ENCODE assay signal across 30 cellular contexts in genomic region chr12:68280240-68280639, GRCh38. TPM values are rescaled to one million over a fixed set of nuclear protein-coding genes. Genes with fewer than 3 reads are reported as not detected.
"Had no signal": no experiment of that assay in that cellular context is flagged by ENCODE, and none has a peak within 500 bp of the region (broad histone marks: within the 10 kb centered on the region; RNA-seq: fewer than 3 reads in every experiment).

No MANE protein-coding gene starts in this region.

- H3K27ac Mint-ChIP-seq: activated CD8-positive, alpha-beta memory T cell treated with anti-CD3 and anti-CD28 coated beads, Interleukin-2, amount 10 ng/mL, durations not matched to agents 7 days and 5 days; activated naive CD4-positive, alpha-beta T cell treated with anti-CD3 and anti-CD28 coated beads for 36 hours; activated naive CD8-positive, alpha-beta T cell; T-helper 17 cell had no signal

- H3K36me3 Mint-ChIP-seq: activated naive CD8-positive, alpha-beta T cell had no signal

- H3K4me3 Mint-ChIP-seq: activated CD8-positive, alpha-beta memory T cell treated with anti-CD3 and anti-CD28 coated beads, Interleukin-2, amount 10 ng/mL, durations not matched to agents 7 days and 5 days; activated naive CD4-positive, alpha-beta T cell treated with anti-CD3 and anti-CD28 coated beads for 36 hours; activated naive CD8-positive, alpha-beta T cell; activated T-cell treated with anti-CD3 and anti-CD28 coated beads, Interleukin-2, amount 50 U/mL, for 24 hours; T-helper 17 cell had no signal

- H3K36me3 ChIP-seq: adrenal gland, breast epithelium, colonic mucosa, SJSA1 had no signal

- H3K4me1 ChIP-seq: breast epithelium, colonic mucosa, SJSA1 had no signal

- H3K27me3 ChIP-seq: adrenal gland, breast epithelium, colonic mucosa, SJSA1 had no signal

- H3K27me3 Mint-ChIP-seq: T-helper 17 cell had no signal

- DNase-seq: activated CD4-positive, alpha-beta T cell treated with anti-CD3 and anti-CD28 coated beads for 4 hours; activated CD4-positive, alpha-beta T cell treated with anti-CD3 and anti-CD28 coated beads, Interleukin-2, amount 50 U/mL, for 4 hours; activated CD8-positive, alpha-beta memory T cell treated with anti-CD3 and anti-CD28 coated beads, Interleukin-2, amount 10 ng/mL, durations not matched to agents 7 days and 5 days; activated gamma-delta T cell; activated naive CD4-positive, alpha-beta T cell treated with anti-CD3 and anti-CD28 coated beads for 36 hours; activated T-cell treated with anti-CD3 and anti-CD28 coated beads, Interleukin-2, amount 50 U/mL, for 24 hours; adrenal gland; aorta; caudate nucleus; colonic mucosa; Kasumi-1; NCI-H1105 treated with DMSO at 0.1 percent for 48 hours; NCI-H146; NCI-H187 treated with DMSO at 0.1 percent for 48 hours; NCI-H2081 treated with DMSO at 0.1 percent for 48 hours; NCI-H226; NCI-H526; NCI-H774; NK-92 treated with Interleukin-12 subunit alpha and Interleukin-12 subunit beta, amount 100 ng/mL, for 24 hours; PC-3; SHP77; SW 1271; T-helper 17 cell; T-helper 9 cell had no signal

- ATAC-seq: activated CD8-positive, alpha-beta memory T cell treated with anti-CD3 and anti-CD28 coated beads, Interleukin-2, amount 10 ng/mL, durations not matched to agents 7 days and 5 days; PC-3; T-helper 17 cell had no signal

- H3K4me3 ChIP-seq: adrenal gland, breast epithelium, colonic mucosa, SJSA1 had no signal

- H3K9me3 Mint-ChIP-seq: activated naive CD4-positive, alpha-beta T cell treated with anti-CD3 and anti-CD28 coated beads for 36 hours; activated T-cell treated with anti-CD3 and anti-CD28 coated beads, Interleukin-2, amount 50 U/mL, for 24 hours had no signal

- H3K9me3 ChIP-seq: adrenal gland, breast epithelium, colonic mucosa, SJSA1 had no signal

- H3K27ac ChIP-seq: adrenal gland, breast epithelium, colonic mucosa, SJSA1, VCaP had no signal

RNA-seq across cellular contexts. Expression of gene IL22, which starts 26.8 kb away (rescaled TPM):
- total RNA-seq: adrenal gland, aorta, breast epithelium, colonic mucosa, NCI-H460, PC-3, SJSA1 had no signal
- polyA plus RNA-seq: adrenal gland, aorta had no signal

RNA-seq across cellular contexts. Expression of gene IL26, which starts 54.6 kb away (rescaled TPM):
- total RNA-seq: adrenal gland, aorta, breast epithelium, cerebellum, colonic mucosa, NCI-H460, PC-3, SJSA1 had no signal
- polyA plus RNA-seq: adrenal gland, aorta had no signal
